In the genomic region with DNA sequence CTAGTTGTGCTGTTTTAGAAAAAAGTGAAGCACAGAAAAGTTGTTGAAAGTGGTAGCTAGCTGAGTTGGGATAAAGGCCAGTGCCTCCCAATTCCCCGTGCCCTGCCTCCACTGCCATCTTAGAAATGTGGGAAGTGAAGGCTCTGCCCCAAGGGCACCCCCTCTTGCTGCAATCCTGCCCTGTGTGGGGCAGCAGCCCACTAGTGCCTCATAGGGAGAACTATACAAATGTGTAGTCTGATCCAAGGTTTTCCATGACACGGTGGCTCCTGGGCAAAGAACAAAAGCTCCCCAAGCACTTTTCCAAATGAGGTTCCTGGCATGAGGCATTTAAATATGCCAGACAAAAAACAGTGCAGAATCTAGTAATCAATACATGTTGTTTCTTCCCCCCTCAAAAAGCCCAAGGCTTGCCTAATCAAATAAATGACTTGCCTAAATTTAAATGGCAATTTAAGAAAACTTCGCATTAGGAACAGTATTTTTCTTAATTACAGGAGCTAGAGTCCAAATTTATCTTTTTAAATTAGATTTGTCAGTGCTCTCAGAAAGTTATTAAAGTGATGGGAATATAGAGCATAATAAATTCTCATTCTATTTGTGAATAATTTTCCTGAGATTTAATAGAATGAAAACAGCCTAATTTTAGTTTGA, we compare ENCODE assay signal across 25 cellular contexts.
"Had no signal": no experiment of that assay in that cellular context is flagged by ENCODE, and none has a peak within 500 bp of the region (broad histone marks: within the 10 kb centered on the region; RNA-seq: fewer than 3 reads in every experiment).

No MANE protein-coding gene starts in this region.

- ATAC-seq: left ventricle myocardium superior, psoas muscle had no signal

- FAIRE-seq: frontal cortex, pancreas had no signal

- H3K9me3 ChIP-seq: ascending aorta, pancreas, psoas muscle, right atrium auricular region, upper lobe of left lung had no signal

- H3K4me3 ChIP-seq: ascending aorta, coronary artery, dorsolateral prefrontal cortex, pancreas, psoas muscle, right atrium auricular region, upper lobe of left lung had no signal

- H3K27me3 ChIP-seq: ascending aorta, dorsolateral prefrontal cortex, pancreas, right atrium auricular region, upper lobe of left lung had no signal

- H3K27ac ChIP-seq: ascending aorta, coronary artery, dorsolateral prefrontal cortex, pancreas, psoas muscle, right atrium auricular region, upper lobe of left lung, WERI-Rb-1 had no signal

- DNase-seq: activated CD4-positive, alpha-beta memory T cell treated with anti-CD3 and anti-CD28 coated beads for 36 hours; activated CD4-positive, alpha-beta T cell treated with anti-CD3 and anti-CD28 coated beads, Interleukin-2, amount 10 ng/mL, durations not matched to agents 24 days and 14 days; activated CD4-positive, CD25-positive, alpha-beta regulatory T cell treated with anti-CD3 and anti-CD28 coated beads, Interleukin-2, amount 50 U/mL, for 72 hours; activated CD8-positive, alpha-beta memory T cell treated with anti-CD3 and anti-CD28 coated beads, Interleukin-2, amount 50 U/mL, for 48 hours; activated gamma-delta T cell; activated naive CD4-positive, alpha-beta T cell treated with anti-CD3 and anti-CD28 coated beads, Interleukin-2, amount 10 ng/mL, durations not matched to agents 7 days and 5 days; activated naive CD8-positive, alpha-beta T cell treated with anti-CD3 and anti-CD28 coated beads, Interleukin-2, amount 10 ng/mL, durations not matched to agents 7 days and 5 days; activated T-cell treated with anti-CD3 and anti-CD28 coated beads, Interleukin-2, amount 50 U/mL, for 24 hours; dorsolateral prefrontal cortex; effector memory CD4-positive, alpha-beta T cell; glutamatergic neuron; hippocampal formation; kidney glomerular epithelial cell; left ventricle myocardium superior; nucleus accumbens; pancreas; psoas muscle; stimulated activated CD4-positive, alpha-beta T cell treated with anti-CD3 and anti-CD28 coated beads, Interleukin-4, amount 100 ng/mL, for 1 hour; substantia nigra; upper lobe of left lung; WERI-Rb-1 had no signal

- H3K4me1 ChIP-seq: ascending aorta, upper lobe of left lung had no signal
